8 cellular contexts compared by ENCODE assay signal in genomic region chr17:7404737-7405412, GRCh38. TPM values are rescaled to one million over a fixed set of nuclear protein-coding genes. Genes with fewer than 3 reads are reported as not detected.
DNase-seq lines count a peak whose midpoint lies in the region; ATAC-seq and TF ChIP-seq lines count a peak whose summit lies in the region.

No MANE protein-coding gene starts in this region.

- no peaks in the 10 kb centered on the region for H3K27me3 ChIP-seq in dorsolateral prefrontal cortex
- no peaks in the 10 kb centered on the region for H3K27me3 ChIP-seq in mesendoderm (ENCODE audit: insufficient read depth, low read length, poor library complexity)
- no peaks in the 10 kb centered on the region for H3K27me3 ChIP-seq in stomach smooth muscle (ENCODE audit: control insufficient read depth in 1 of 2, insufficient read depth in 2 of 2, low read length in 2 of 2)

- H2BK120ac ChIP-seq in mesendoderm (ENCODE audit: low read depth, low read length): peak overlapping the region; percentile 52

- TF ChIP-seq CTCF in dorsolateral prefrontal cortex (IDR thresholded peaks at IDR 0.05 in 54 of 56, conservative IDR thresholded peaks at IDR 0.05 in 2 of 56; ENCODE audit: low read depth in 1 of 56, partially characterized antibody in 56 of 56): peak in 9 of 56 donors; percentile 2 to 34 (median 18)

- H2BK5ac ChIP-seq in mesendoderm (ENCODE audit: low read length): no peak overlapping the region

- no peak overlapping the region for H2AK5ac ChIP-seq in mesendoderm (ENCODE audit: low read length)

- peak overlapping the region; percentile 93 for H3K4ac ChIP-seq in mesendoderm (ENCODE audit: low read depth, low read length)

- H3K56ac ChIP-seq in mesendoderm (ENCODE audit: low read length): peak overlapping the region; percentile 92

- peak; percentile 9 for ATAC-seq in GM18502 (IDR thresholded peaks at IDR 0.05; ENCODE audit: poor library complexity, unreplicated experiment)
- peak; percentile 14 for ATAC-seq in HG03108 (IDR thresholded peaks at IDR 0.05; ENCODE audit: unreplicated experiment)
- ATAC-seq in GM21447 (IDR thresholded peaks at IDR 0.05; ENCODE audit: unreplicated experiment): no peak

- peak overlapping the region; percentile 89 for H3K18ac ChIP-seq in mesendoderm (ENCODE audit: low read length)

- H3K27ac ChIP-seq in dorsolateral prefrontal cortex (peak overlapping the region; percentile 27 to 97 (median 92)), mesendoderm (ENCODE audit: low read depth, low read length) (peak overlapping the region; percentile 46), stomach smooth muscle (ENCODE audit: low read length) (peak overlapping the region; percentile 79)

- H3K9ac ChIP-seq in mesendoderm (ENCODE audit: low read length) (peak overlapping the region; percentile 93), stomach smooth muscle (ENCODE audit: low read length in 2 of 2) (peak overlapping the region; percentile 64 to 80)

- peaks cover 9% of the 10 kb centered on the region for H3K4me1 ChIP-seq in mesendoderm (ENCODE audit: control insufficient read depth, low read depth, low read length)
- H3K4me1 ChIP-seq in stomach smooth muscle (ENCODE audit: control insufficient read depth, insufficient read depth, low read length): peaks cover 18% of the 10 kb centered on the region

- WGBS in mesendoderm (ENCODE audit: extremely low coverage, insufficient coverage, low lambda C conversion rate): no CpG with 5 or more reads among the region's 68 CpGs

- no peak overlapping the region for H4K5ac ChIP-seq in mesendoderm (ENCODE audit: low read length)

- H3K4me3 ChIP-seq in dorsolateral prefrontal cortex (peak overlapping the region; percentile 55 to 89 (median 79)), mesendoderm (ENCODE audit: low read length) (peak overlapping the region; percentile 90), stomach smooth muscle (ENCODE audit: low read length in 2 of 2) (peak overlapping the region; percentile 28 to 82)

- intact Hi-C loops in dorsolateral prefrontal cortex (cut with DNase I): loop anchor here (1.0 to 5.0 kb wide), 4 partner anchors 53 to 80 kb away; partner anchors contain the start of genes KCTD11 (in 1 of the 2) and POLR2A (in 1 of the 2)

- no peaks in the 10 kb centered on the region for H3K79me2 ChIP-seq in mesendoderm (ENCODE audit: control insufficient read depth, insufficient read depth, low read length)

- no peak overlapping the region for H2BK15ac ChIP-seq in mesendoderm (replicated peaks; ENCODE audit: low read depth)

- H3K36me3 ChIP-seq in mesendoderm (ENCODE audit: control insufficient read depth, insufficient read depth, low read length) (no peaks in the 10 kb centered on the region), stomach smooth muscle (ENCODE audit: control insufficient read depth in 2 of 2, insufficient read depth in 2 of 2, low read length in 2 of 2) (peaks cover 6 to 8% of the 10 kb centered on the region in 2 donors)

- DNase-seq in T-helper 9 cell: peak; percentile 70
- DNase-seq in dorsolateral prefrontal cortex: peak in 6 of 10 donors; percentile 59 to 86 (median 64)
- DNase-seq in mesendoderm: peak; percentile 76
- no peak for DNase-seq in hippocampal formation (lab: John Stamatoyannopoulos, UW)

- peak overlapping the region; percentile 66 for H3K23ac ChIP-seq in mesendoderm (ENCODE audit: low read length)

- no peaks in the 10 kb centered on the region for H3K79me1 ChIP-seq in mesendoderm (ENCODE audit: low read length)

- H3K9me3 ChIP-seq in stomach smooth muscle (ENCODE audit: control insufficient read depth in 2 of 2, low read length in 2 of 2): no peaks in the 10 kb centered on the region

- H3K4me2 ChIP-seq in mesendoderm (ENCODE audit: low read length): peak overlapping the region; percentile 97

- H4K8ac ChIP-seq in mesendoderm (ENCODE audit: low read depth, low read length): no peak overlapping the region

RNA-seq across cellular contexts. Expression of gene TMEM256, which starts 1.0 kb away (rescaled TPM):
- total RNA-seq in dorsolateral prefrontal cortex: 10 to 100 TPM; 25.4 to 80.3 (median 44.3) TPM
- polyA plus RNA-seq in mesendoderm (2013, experiment 1 of 2): 101 TPM
- 100 TPM for polyA plus RNA-seq in mesendoderm (2013, experiment 2 of 2)

RNA-seq across cellular contexts. Expression of gene NLGN2, which starts 2.8 kb away (rescaled TPM):
- 100 to 1,000 TPM in 103 of 120 experiments, 10 to 100 TPM in 17; 83.6 to 164 (median 109) TPM for total RNA-seq in dorsolateral prefrontal cortex
- polyA plus RNA-seq in mesendoderm (2013, experiment 1 of 2): 9.3 TPM
- 9.1 TPM for polyA plus RNA-seq in mesendoderm (2013, experiment 2 of 2)

RNA-seq across cellular contexts. Expression of gene PLSCR3, which starts 10.6 kb away (rescaled TPM):
- total RNA-seq in dorsolateral prefrontal cortex: 10 to 100 TPM in 116 of 120 experiments, 1 to 10 TPM in 4; 7.3 to 23.9 (median 14.2) TPM
- 36.2 TPM for polyA plus RNA-seq in mesendoderm (2013, experiment 1 of 2)
- 36.5 TPM for polyA plus RNA-seq in mesendoderm (2013, experiment 2 of 2)

RNA-seq across cellular contexts. Expression of gene SPEM1, which starts 15.2 kb away (rescaled TPM):
- total RNA-seq in dorsolateral prefrontal cortex: under 1 TPM in 2 of 120 experiments, not detected in 118; 0.86 to 0.95 TPM
- 0.07 TPM for polyA plus RNA-seq in mesendoderm (2013, experiment 1 of 2)
- 0.06 TPM for polyA plus RNA-seq in mesendoderm (2013, experiment 2 of 2)

RNA-seq across cellular contexts. Expression of gene SPEM2, which starts 20.5 kb away (rescaled TPM):
- total RNA-seq in dorsolateral prefrontal cortex: under 1 TPM in 2 of 120 experiments, not detected in 118; 0.41 to 0.48 TPM
- polyA plus RNA-seq in mesendoderm (2013, experiment 1 of 2): 0.03 TPM
- not detected for polyA plus RNA-seq in mesendoderm (2013, experiment 2 of 2)

Comparison
In these comparisons a context has a peak if more than half of its experiments do, and no peak if none do; other contexts are left out.
1. DNase-seq: peak in T-helper 9 cell (single experiment), dorsolateral prefrontal cortex (6 of 10) and mesendoderm (single experiment); none in hippocampal formation (0 of 2).
2. Peak in every context shown above with its lines, with median percentiles within 50 percentile points of each other: H3K27ac ChIP-seq and H3K4me3 ChIP-seq.